In the genomic region with DNA sequence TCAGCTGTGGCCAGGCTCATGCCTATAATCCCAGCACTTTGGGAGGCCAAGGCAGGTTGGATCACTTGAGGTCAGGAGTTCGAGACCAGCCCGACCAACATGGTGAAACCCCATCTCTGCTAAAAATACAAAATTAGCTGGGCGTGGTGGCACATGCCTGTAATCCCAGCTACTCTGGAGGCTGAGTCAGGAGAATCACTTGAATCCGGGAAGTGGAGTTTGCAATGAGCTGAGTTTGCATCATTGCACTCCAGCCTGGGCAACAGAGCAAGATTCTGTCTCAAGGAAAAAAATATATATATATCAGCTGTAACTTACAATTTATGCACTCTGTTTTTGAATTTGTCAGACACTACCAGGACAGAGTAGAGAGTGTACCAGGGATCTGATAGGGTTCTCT, we compare ENCODE assay signal across 8 cellular contexts. TPM values are rescaled to one million over a fixed set of nuclear protein-coding genes. Genes with fewer than 3 reads are reported as not detected.
"Had no signal": no experiment of that assay in that cellular context is flagged by ENCODE, and none has a peak within 500 bp of the region (broad histone marks: within the 10 kb centered on the region; RNA-seq: fewer than 3 reads in every experiment).

No MANE protein-coding gene starts in this region.

RNA-seq across cellular contexts. Expression of a gene that starts 5.8 kb away (rescaled TPM):
- total RNA-seq: activated CD4-positive, alpha-beta memory T cell treated with anti-CD3 and anti-CD28 coated beads, Interleukin-2, amount 10 ng/mL, durations not matched to agents 7 days and 5 days; activated CD4-positive, alpha-beta T cell treated with anti-CD3 and anti-CD28 coated beads, Interleukin-2, amount 10 ng/mL, durations not matched to agents 7 days and 5 days; activated naive CD4-positive, alpha-beta T cell treated with anti-CD3 and anti-CD28 coated beads, Interleukin-2, amount 50 U/mL, for 72 hours; activated naive CD8-positive, alpha-beta T cell treated with anti-CD3 and anti-CD28 coated beads, Interleukin-2, amount 10 ng/mL, durations not matched to agents 7 days and 5 days; activated T-cell treated with anti-CD3 and anti-CD28 coated beads, Interleukin-2, amount 50 U/mL, for 72 hours; ascending aorta; T-cell; T-helper 2 cell treated with Interferon-gamma antibody and Interleukin-4, amounts not matched to agents 100 ng/mL and 5 ng/mL, for 36 hours had no signal
